8 cellular contexts compared by ENCODE assay signal in the genomic region with DNA sequence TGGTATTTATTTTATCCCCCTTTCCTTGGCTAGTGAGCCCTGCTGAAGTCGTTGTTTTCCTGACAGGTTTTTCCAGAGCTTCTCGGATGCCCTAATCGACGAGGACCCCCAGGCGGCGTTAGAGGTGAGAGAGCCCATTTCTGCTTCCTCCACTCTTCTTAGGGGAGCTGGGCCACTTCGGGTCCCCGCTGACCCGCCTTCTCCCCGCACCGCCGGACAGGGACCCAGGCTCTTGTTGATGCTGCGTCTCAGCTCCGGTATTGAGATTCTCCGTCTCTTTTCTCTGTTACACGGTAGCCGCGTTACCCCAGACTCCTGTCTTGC. TPM values are rescaled to one million over a fixed set of nuclear protein-coding genes. Genes with fewer than 3 reads are reported as not detected.
A peak's percentile ranks its signal among the peaks of the same experiment; 100 is the strongest.
DNase-seq lines count a peak whose midpoint lies in the region; ATAC-seq and TF ChIP-seq lines count a peak whose summit lies in the region.

No MANE protein-coding gene starts in this region.

- peaks cover 8% of the 10 kb centered on the region for H3K36me3 ChIP-seq in CD8-positive, alpha-beta T cell (ENCODE audit: insufficient read depth, low read length)
- H3K36me3 ChIP-seq in upper lobe of left lung: peaks cover 0 to 18% (median 3%) of the 10 kb centered on the region in 4 donors

- no peak for TF ChIP-seq POLR2A in lower leg skin (IDR thresholded peaks at IDR 0.05)
- no peak for TF ChIP-seq POLR2A in upper lobe of left lung (IDR thresholded peaks at IDR 0.05)

- H3K27me3 Mint-ChIP-seq in CD8-positive, alpha-beta T cell (ENCODE audit: low read depth): no peaks in the 10 kb centered on the region
- H3K27me3 Mint-ChIP-seq in MCF 10A (ENCODE audit: insufficient read depth, unreplicated experiment): no peaks in the 10 kb centered on the region

- 0 to 1% methylated on average over 18 of the region's 18 CpGs for WGBS in lower leg skin, 2 donors
- WGBS in upper lobe of left lung, 2 donors: 0 to 1% methylated on average over 18 of the region's 18 CpGs

- CTCF ChIA-PET in CD8-positive, alpha-beta T cell (lab: Charles Lee): interaction anchor here (0.7 to 2.7 kb wide), 10 partner anchors 9 to 202 kb away, joined by 3 to 16 read pairs (median 5); partner anchors contain the start of gene VPS36
- CTCF ChIA-PET in MCF 10A (lab: Yijun Ruan, JAX): interaction anchor here (0.5 to 3.8 kb wide), 17 partner anchors 9 to 1132 kb away, joined by 3 to 21 read pairs (median 4); no protein-coding TSS in a partner anchor

- peak overlapping the region; percentile 87 for H3K4me3 ChIP-seq in CD8-positive, alpha-beta T cell (ENCODE audit: low read depth, low read length)
- peak overlapping the region; percentile 76 for H3K4me3 ChIP-seq in lower leg skin (ENCODE audit: low read depth, poor library complexity, severe bottlenecking)
- H3K4me3 ChIP-seq in upper lobe of left lung: peak overlapping the region; percentile 63 to 88 (median 79)

- H3K9me3 Mint-ChIP-seq in CD8-positive, alpha-beta T cell: no peaks in the 10 kb centered on the region
- H3K9me3 Mint-ChIP-seq in MCF 10A (ENCODE audit: unreplicated experiment): no peaks in the 10 kb centered on the region

- no peak for DNase-seq in CD8-positive, alpha-beta T cell
- DNase-seq in MCF 10A (ENCODE audit: unreplicated experiment) (no peak), lower leg skin (ENCODE audit: low spot score in 2 of 2) (no peak), upper lobe of left lung (peak in 1 of 2 donors; percentile 77), NCI-H2029 (lab: John Stamatoyannopoulos, UW) (no peak)
- no peak for DNase-seq in central memory CD4-positive, alpha-beta T cell

- H3K27me3 ChIP-seq in CD8-positive, alpha-beta T cell (ENCODE audit: insufficient read depth, low read length): no peaks in the 10 kb centered on the region
- no peaks in the 10 kb centered on the region for H3K27me3 ChIP-seq in upper lobe of left lung

- intact Hi-C loops in CD8-positive, alpha-beta T cell (cut with DNase I, micrococcal nuclease): loop anchor here (1.0 to 5.0 kb wide), 11 partner anchors 26 to 1201 kb away; partner anchors contain the start of genes ALG11 (in 2 of the 2), CKAP2 (in 2 of the 2), DHRS12 (in 2 of the 2) and VPS36 (in 2 of the 2)
- intact Hi-C loops in MCF 10A (cut with micrococcal nuclease) (loop anchor here (1.0 to 2.0 kb wide), 3 partner anchors 36 to 202 kb away; partner anchors contain the start of gene VPS36), lower leg skin (cut with DNase I; ENCODE audit: low total_unique reads) (no loop called here)

- no peak overlapping the region for H3K27ac Mint-ChIP-seq in CD8-positive, alpha-beta T cell
- H3K27ac Mint-ChIP-seq in MCF 10A (ENCODE audit: low read depth, unreplicated experiment): no peak overlapping the region

- TF ChIP-seq CTCF in CD8-positive, alpha-beta T cell (IDR thresholded peaks at IDR 0.05): peak; percentile 29
- TF ChIP-seq CTCF in MCF 10A (IDR thresholded peaks at IDR 0.05; ENCODE audit: unreplicated experiment) (peak; percentile 3), lower leg skin (IDR thresholded peaks at IDR 0.05) (no peak), upper lobe of left lung (IDR thresholded peaks at IDR 0.05) (peak in 2 of 6 experiments; percentile 15 to 18)

- H3K4me3 Mint-ChIP-seq in CD8-positive, alpha-beta T cell: no peak overlapping the region
- H3K4me3 Mint-ChIP-seq in MCF 10A (ENCODE audit: unreplicated experiment): no peak overlapping the region

- peak; percentile 14 for ATAC-seq in CD8-positive, alpha-beta T cell
- ATAC-seq in GM19467 (IDR thresholded peaks at IDR 0.05; ENCODE audit: unreplicated experiment): peak; percentile 27
- peak; percentile 27 for ATAC-seq in HG03457 (IDR thresholded peaks at IDR 0.05; ENCODE audit: unreplicated experiment)
- peak; percentile 38 to 41 for ATAC-seq in upper lobe of left lung (ENCODE audit: low FRiP score in 2 of 2)

- no peaks in the 10 kb centered on the region for H3K9me3 ChIP-seq in CD8-positive, alpha-beta T cell (ENCODE audit: low read length)
- H3K9me3 ChIP-seq in upper lobe of left lung: no peaks in the 10 kb centered on the region

- POLR2A ChIA-PET in CD8-positive, alpha-beta T cell (lab: Charles Lee): interaction anchor here (0.8 to 2.8 kb wide), 10 partner anchors 9 to 203 kb away, joined by 3 to 55 read pairs (median 4); partner anchors contain the start of gene CKAP2
- POLR2A ChIA-PET in MCF 10A (lab: Yijun Ruan, JAX): interaction anchor here (0.5 to 4.2 kb wide), 28 partner anchors 11 to 640 kb away, joined by 3 to 109 read pairs (median 5); partner anchors contain the start of gene VPS36

- peak overlapping the region; percentile 94 for H3K27ac ChIP-seq in CD8-positive, alpha-beta T cell (ENCODE audit: low read depth, low read length)
- peak overlapping the region; percentile 94 to 98 (median 97) for H3K27ac ChIP-seq in upper lobe of left lung

- peaks cover 32% of the 10 kb centered on the region for H3K4me1 ChIP-seq in CD8-positive, alpha-beta T cell (ENCODE audit: insufficient read depth, low read length)
- peaks cover 29 to 37% (median 34%) of the 10 kb centered on the region in 4 donors for H3K4me1 ChIP-seq in upper lobe of left lung

- TSS peak; percentile 65 for BruUV-seq in MCF 10A (replicated peaks; lab: Mats Ljungman, UMichigan)

- H3K36me3 Mint-ChIP-seq in CD8-positive, alpha-beta T cell: peaks cover 18% of the 10 kb centered on the region
- H3K36me3 Mint-ChIP-seq in MCF 10A (ENCODE audit: insufficient read depth, unreplicated experiment): peaks cover 27% of the 10 kb centered on the region

- H3K4me1 Mint-ChIP-seq in CD8-positive, alpha-beta T cell (ENCODE audit: low read depth): peaks cover 7% of the 10 kb centered on the region
- H3K4me1 Mint-ChIP-seq in MCF 10A (ENCODE audit: insufficient read depth, unreplicated experiment): no peaks in the 10 kb centered on the region

- TF ChIP-seq EP300 in upper lobe of left lung (IDR thresholded peaks at IDR 0.05): no peak

RNA-seq across cellular contexts. Expression of gene SUGT1, which starts 0.3 kb away (rescaled TPM):
- total RNA-seq in CD8-positive, alpha-beta T cell: 10 to 100 TPM; 17.8 to 20.0 TPM
- total RNA-seq in MCF 10A (2022): 49.0 and 58.4 TPM in 2 replicates
- 10 to 100 TPM; 21.2 to 39.0 (median 30.9) TPM for total RNA-seq in lower leg skin
- 10 to 100 TPM; 19.9 to 43.7 (median 28.0) TPM for total RNA-seq in upper lobe of left lung

RNA-seq across cellular contexts. Expression of gene HNRNPA1L2, which starts 10.7 kb away (rescaled TPM):
- 10 to 100 TPM; 16.6 to 20.7 TPM for total RNA-seq in CD8-positive, alpha-beta T cell
- total RNA-seq in MCF 10A (2022) (10.1 and 11.5 TPM in 2 replicates), lower leg skin (1 to 10 TPM; 1.8 to 2.8 (median 2.5) TPM), upper lobe of left lung (1 to 10 TPM; 2.7 to 7.3 (median 4.9) TPM)

Comparison
In these comparisons a context has a peak if more than half of its experiments do, and no peak if none do; other contexts are left out.
1. CTCF ChIP-seq: peak in CD8-positive, alpha-beta T cell (single experiment) and MCF 10A (single experiment); none in lower leg skin (0 of 3).
2. Peak in every context shown above with its lines, with median percentiles within 50 percentile points of each other: ATAC-seq and H3K4me3 ChIP-seq.